Comparison of ENCODE assay signal across 8 cellular contexts in the genomic region with DNA sequence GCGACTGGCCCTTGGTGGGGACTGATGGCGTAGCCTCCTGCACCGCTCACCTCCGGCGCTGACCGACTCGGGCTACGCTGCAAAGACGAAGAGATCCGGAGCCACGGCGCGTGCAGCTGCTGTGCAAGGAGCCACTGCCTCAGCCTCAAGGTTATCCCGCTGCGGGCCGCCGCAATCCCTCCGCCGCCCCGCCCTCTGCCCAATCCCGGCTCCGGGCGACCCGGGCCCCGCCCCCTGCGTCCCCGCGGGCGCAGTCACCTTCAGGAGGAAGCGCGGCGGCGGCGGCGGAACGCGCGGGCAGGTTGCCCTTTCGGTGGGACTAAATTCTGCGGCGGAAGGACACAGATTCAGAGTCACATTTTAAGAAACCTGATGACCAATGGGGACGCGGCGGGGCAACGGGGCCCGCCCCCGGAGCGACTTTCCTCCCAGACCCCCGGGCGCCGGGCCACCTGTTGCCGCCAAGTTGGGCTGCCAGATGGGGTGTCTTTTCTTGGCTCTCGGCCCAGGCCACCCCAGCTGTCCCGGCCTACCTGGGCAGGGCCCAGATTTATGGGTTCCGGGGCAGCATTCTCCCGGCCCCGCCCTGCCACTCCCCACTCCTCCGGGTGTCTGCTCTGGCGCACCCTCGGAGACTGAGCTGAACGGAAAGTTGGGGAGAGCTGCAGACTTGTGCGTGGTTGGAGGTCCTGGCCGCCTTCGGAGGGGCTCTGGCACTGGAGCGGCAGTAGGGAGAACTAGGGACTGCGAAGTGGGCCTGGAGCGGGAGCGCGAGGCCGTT. TPM values are rescaled to one million over a fixed set of nuclear protein-coding genes. Genes with fewer than 3 reads are reported as not detected.
DNase-seq lines count a peak whose midpoint lies in the region; ATAC-seq and TF ChIP-seq lines count a peak whose summit lies in the region.

TSS of gene PKM (minus strand) at position 125 of the 781 bp plus-strand sequence. CDS start 12,093 bp downstream, outside the sequence.

- H4K20me1 ChIP-seq in KMS-11 (ENCODE audit: insufficient read depth), result peaks cover 12% of the 10 kb centered on the region; the same call in 1 of the 2 replicates

- no peaks in the 10 kb centered on the region for H3K9me3 Mint-ChIP-seq in activated T-cell treated with anti-CD3 and anti-CD28 coated beads, Interleukin-2, amount 50 U/mL, for 4 hours

- H3K4me1 Mint-ChIP-seq in activated T-cell treated with anti-CD3 and anti-CD28 coated beads, Interleukin-2, amount 50 U/mL, for 4 hours (ENCODE audit: low read depth), result peaks cover 35% of the 10 kb centered on the region

- CTCF ChIA-PET in Panc1 (lab: Charles Lee), result no interaction called here

- DNase-seq in DMS153 (lab: John Stamatoyannopoulos, UW), result peak; percentile 88
- DNase-seq in Panc1 (ENCODE audit: low read depth, low spot score), result peak; percentile 90
- peak; percentile 96 for DNase-seq in activated T-cell treated with anti-CD3 and anti-CD28 coated beads, Interleukin-2, amount 50 U/mL, for 4 hours
- peak; percentile 99 for DNase-seq in stimulated activated CD8-positive, alpha-beta memory T cell treated with anti-CD3 and anti-CD28 coated beads, Interleukin-4, amount 100 ng/mL, for 48 hours

- peak within 1 kb of the TSS; percentile 100 for H3K27ac ChIP-seq in KMS-11
- peak within 1 kb of the TSS; percentile 96 for H3K27ac ChIP-seq in Panc1 (ENCODE audit: low read length)
- H3K27ac ChIP-seq in esophagus (ENCODE audit: low read depth in 2 of 2, low read length in 1 of 2), result peak within 1 kb of the TSS; percentile 99

- POLR2A ChIA-PET in Panc1 (lab: Charles Lee), result interaction anchor here (1.1 kb wide), 1 partner anchor 39 kb away, joined by 4 read pairs; no protein-coding TSS in a partner anchor

- peaks cover 34% of the 10 kb centered on the region for H3K4me1 ChIP-seq in KMS-11 (ENCODE audit: low read depth, poor library complexity, severe bottlenecking)
- peaks cover 19% of the 10 kb centered on the region for H3K4me1 ChIP-seq in Panc1 (ENCODE audit: control insufficient read depth, insufficient read depth, low read length)
- H3K4me1 ChIP-seq in esophagus (ENCODE audit: control insufficient read depth in 2 of 2, insufficient read depth in 2 of 2, low read length in 1 of 2), result peaks cover 4 to 9% of the 10 kb centered on the region in 2 donors
- peaks cover 41% of the 10 kb centered on the region for H3K4me1 ChIP-seq in mucosa of stomach (ENCODE audit: control insufficient read depth, insufficient read depth, low read length)

- in situ Hi-C loops in Panc1 (cut with HindIII; ENCODE audit: low pct_unique_long_range_greater_than_20kb, low sequenced_read_pairs), result no loop called here

- H3K36me3 Mint-ChIP-seq in activated T-cell treated with anti-CD3 and anti-CD28 coated beads, Interleukin-2, amount 50 U/mL, for 4 hours (ENCODE audit: insufficient read depth), result peaks cover 18% of the 10 kb centered on the region

- peak within 1 kb of the TSS; percentile 98 for H3K4me2 ChIP-seq in KMS-11

- ATAC-seq in GM21717 (IDR thresholded peaks at IDR 0.05; ENCODE audit: unreplicated experiment) (peak; percentile 29), Panc1 (peak; percentile 80)
- peak; percentile 54 to 64 for ATAC-seq in activated T-cell treated with anti-CD3 and anti-CD28 coated beads, Interleukin-2, amount 50 U/mL, for 4 hours

- no peaks in the 10 kb centered on the region for H3K27me3 ChIP-seq in KMS-11 (ENCODE audit: insufficient read depth, low read depth)
- no peaks in the 10 kb centered on the region for H3K27me3 ChIP-seq in Panc1 (ENCODE audit: control insufficient read depth, insufficient read depth, low read length)
- H3K27me3 ChIP-seq in esophagus (ENCODE audit: control insufficient read depth in 1 of 2, insufficient read depth in 2 of 2, low read length in 2 of 2), result no peaks in the 10 kb centered on the region
- H3K27me3 ChIP-seq in mucosa of stomach (ENCODE audit: control insufficient read depth, insufficient read depth, low read length), result no peaks in the 10 kb centered on the region

- peak within 1 kb of the TSS; percentile 52 for H2AFZ ChIP-seq in KMS-11 (ENCODE audit: low read depth)

- peaks cover 51% of the 10 kb centered on the region for H3K79me2 ChIP-seq in KMS-11 (ENCODE audit: insufficient read depth, low read depth)

- H3K4me3 Mint-ChIP-seq in activated T-cell treated with anti-CD3 and anti-CD28 coated beads, Interleukin-2, amount 50 U/mL, for 4 hours, result peak within 1 kb of the TSS; percentile 98

- intact Hi-C loops in Panc1 (cut with micrococcal nuclease; ENCODE audit: unreplicated experiment), result no loop called here

- H3K9ac ChIP-seq in KMS-11 (peak within 1 kb of the TSS; percentile 98), mucosa of stomach (ENCODE audit: low read length) (peak within 1 kb of the TSS; percentile 79)

- H3K9me3 ChIP-seq in Panc1 (ENCODE audit: control insufficient read depth, insufficient read depth, low read depth, low read length), result no peaks in the 10 kb centered on the region
- no peaks in the 10 kb centered on the region for H3K9me3 ChIP-seq in esophagus (ENCODE audit: control insufficient read depth in 2 of 2, insufficient read depth in 1 of 2, low read depth in 1 of 2, low read length in 1 of 2)
- no peaks in the 10 kb centered on the region for H3K9me3 ChIP-seq in mucosa of stomach (ENCODE audit: control insufficient read depth, low read length)

- WGBS in esophagus, 2 donors, result 0 to 1% methylated on average over 68 to 70 of the region's 70 CpGs

- no TSS peak for BruUV-seq in Panc1 (replicated peaks; lab: Mats Ljungman, UMichigan)

- H3K4me3 ChIP-seq in KMS-11 (IDR thresholded peaks at IDR 0.05; ENCODE audit: insufficient read depth, low read depth, low read length) (no peak within 1 kb of the TSS), Panc1 (ENCODE audit: low read depth in 2 of 2, low read length in 2 of 2) (peak within 1 kb of the TSS; percentile 84 to 97), esophagus (ENCODE audit: low read depth in 1 of 2, low read length in 2 of 2) (peak within 1 kb of the TSS; percentile 93 to 94), mucosa of stomach (ENCODE audit: low read length) (peak within 1 kb of the TSS; percentile 67)

- H3K27me3 Mint-ChIP-seq in activated T-cell treated with anti-CD3 and anti-CD28 coated beads, Interleukin-2, amount 50 U/mL, for 4 hours (ENCODE audit: low read depth), result no peaks in the 10 kb centered on the region

- H3K36me3 ChIP-seq in KMS-11 (ENCODE audit: insufficient read depth) (no peaks in the 10 kb centered on the region), Panc1 (ENCODE audit: control insufficient read depth, insufficient read depth, low read length) (peaks cover 9% of the 10 kb centered on the region), esophagus (ENCODE audit: control insufficient read depth in 2 of 2, insufficient read depth in 2 of 2, low read length in 1 of 2) (no peaks in the 10 kb centered on the region), mucosa of stomach (ENCODE audit: control insufficient read depth, insufficient read depth, low read length) (no peaks in the 10 kb centered on the region)

- TF ChIP-seq CTCF in KMS-11 (conservative IDR thresholded peaks at IDR 0.05; ENCODE audit: low read depth, low read length), result no peak
- no peak for TF ChIP-seq CTCF in Panc1 (IDR thresholded peaks at IDR 0.05)

RNA-seq across cellular contexts. Expression of gene PKM, which starts in this region (rescaled TPM):
- 1,590 TPM for total RNA-seq in Panc1 (2021; ENCODE audit: unreplicated experiment)
- 1,992 TPM for polyA plus RNA-seq in Panc1 (2012; ENCODE audit: insufficient read length)
- total RNA-seq in activated T-cell treated with anti-CD3 and anti-CD28 coated beads, Interleukin-2, amount 50 U/mL, for 4 hours, result 1,000 to 10,000 TPM; 2,397 to 2,519 (median 2,398) TPM
- polyA plus RNA-seq in esophagus, result 100 to 1,000 TPM; 235 to 528 TPM

Comparison
In these comparisons a context has a peak if more than half of its experiments do, and no peak if none do; other contexts are left out.
1. ATAC-seq: peak in every context shown above with its lines; median percentile 80 in Panc1; 59 in activated T-cell treated with anti-CD3 and anti-CD28 coated beads, Interleukin-2, amount 50 U/mL, for 4 hours; 29 in GM21717.